In the genomic region with DNA sequence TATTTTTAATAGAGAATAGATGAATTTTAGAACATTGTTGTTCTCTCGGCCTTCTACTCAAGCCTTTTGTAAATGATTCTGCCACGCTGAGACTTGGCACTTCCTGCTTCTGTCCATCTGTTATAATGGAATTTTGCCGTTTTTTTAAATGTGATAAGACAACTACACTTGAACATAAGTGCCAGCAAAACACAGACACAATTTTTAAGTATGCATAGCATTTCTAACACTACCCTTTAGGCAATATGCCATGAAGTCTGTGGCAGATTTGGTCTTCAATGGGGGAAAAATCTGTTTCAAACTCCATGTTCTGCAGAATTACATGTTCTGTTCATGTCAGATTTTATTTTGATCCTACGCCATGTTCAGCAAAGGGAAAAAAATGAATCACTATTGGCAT, we compare ENCODE assay signal across 19 cellular contexts.
DNase-seq lines count a peak whose midpoint lies in the region; TF ChIP-seq lines count a peak whose summit lies in the region.
"Had no signal": no experiment of that assay in that cellular context is flagged by ENCODE, and none has a peak within 500 bp of the region (broad histone marks: within the 10 kb centered on the region; RNA-seq: fewer than 3 reads in every experiment).

No MANE protein-coding gene starts in this region.

- TF ChIP-seq POLR2A in lower leg skin (IDR thresholded peaks at IDR 0.05), result no peak

- H3K36me3 Mint-ChIP-seq in brain, result no peaks in the 10 kb centered on the region
- H3K36me3 Mint-ChIP-seq: CD14-positive monocyte; CD8-positive, alpha-beta memory T cell had no signal

- H3K4me3 ChIP-seq in lower leg skin (ENCODE audit: low read depth, poor library complexity, severe bottlenecking), result no peak overlapping the region
- H3K4me3 ChIP-seq: BLaER1 treated with 17β-estradiol and CSF1 and Interleukin-3, amounts not matched to agents 10 nM and 100 nM; HAP-1 had no signal

- peak overlapping the region in 3 of 5 experiments; percentile 16 to 77 (median 56) for H3K27ac Mint-ChIP-seq in brain
- H3K27ac Mint-ChIP-seq: CD14-positive monocyte; CD4-positive, alpha-beta T cell; CD8-positive, alpha-beta memory T cell; HFFc6 had no signal

- intact Hi-C loops in lower leg skin (cut with DNase I; ENCODE audit: low total_unique reads), result no loop called here

- H3K27me3 Mint-ChIP-seq in brain, result no peaks in the 10 kb centered on the region
- H3K27me3 Mint-ChIP-seq: CD4-positive, alpha-beta T cell; CD8-positive, alpha-beta memory T cell had no signal

- 79 to 84% methylated on average over 4 of the region's 4 CpGs for WGBS in lower leg skin, 2 donors

- peaks cover 4% of the 10 kb centered on the region for H3K4me1 Mint-ChIP-seq in brain
- H3K4me1 Mint-ChIP-seq: CD14-positive monocyte; CD8-positive, alpha-beta memory T cell had no signal

- DNase-seq in Ammon's horn (ENCODE audit: low spot score), result peak; percentile 4
- peak; percentile 40 to 57 for DNase-seq in NCI-H446 (lab: John Stamatoyannopoulos, UW)
- peak; percentile 29 for DNase-seq in inferior parietal cortex (ENCODE audit: extremely low spot score)
- DNase-seq in NCI-H524 (lab: John Stamatoyannopoulos, UW), result no peak
- DNase-seq in HK-2 (ENCODE audit: unreplicated experiment), result no peak
- no peak for DNase-seq in T-helper 2 cell
- no peak for DNase-seq in lower leg skin (ENCODE audit: low spot score in 2 of 2)
- DNase-seq: BE2C; CD4-positive, alpha-beta T cell; CD8-positive, alpha-beta memory T cell; DMS 273 treated with DMSO at 0.1 percent for 48 hours; DMS79; EL; GOT3; HFFc6 had no signal

- H3K9me3 Mint-ChIP-seq in brain, result no peaks in the 10 kb centered on the region
- H3K9me3 Mint-ChIP-seq: CD4-positive, alpha-beta T cell had no signal

- H3K4me3 Mint-ChIP-seq in brain, result peak overlapping the region in 1 of 5 experiments; percentile 26
- H3K4me3 Mint-ChIP-seq: CD14-positive monocyte; CD4-positive, alpha-beta T cell; CD8-positive, alpha-beta memory T cell; HFFc6 had no signal

- TF ChIP-seq CTCF in brain (conservative IDR thresholded peaks at IDR 0.05) (no peak), lower leg skin (IDR thresholded peaks at IDR 0.05) (no peak)

Comparison
In these comparisons a context has a peak if more than half of its experiments do, and no peak if none do; other contexts are left out.
1. DNase-seq: peak in Ammon's horn (single experiment), NCI-H446 (2 of 2) and inferior parietal cortex (single experiment); none in NCI-H524 (0 of 2), HK-2 (single experiment), T-helper 2 cell (0 of 5) and lower leg skin (0 of 2).